22 cellular contexts compared by ENCODE assay signal in the genomic region with DNA sequence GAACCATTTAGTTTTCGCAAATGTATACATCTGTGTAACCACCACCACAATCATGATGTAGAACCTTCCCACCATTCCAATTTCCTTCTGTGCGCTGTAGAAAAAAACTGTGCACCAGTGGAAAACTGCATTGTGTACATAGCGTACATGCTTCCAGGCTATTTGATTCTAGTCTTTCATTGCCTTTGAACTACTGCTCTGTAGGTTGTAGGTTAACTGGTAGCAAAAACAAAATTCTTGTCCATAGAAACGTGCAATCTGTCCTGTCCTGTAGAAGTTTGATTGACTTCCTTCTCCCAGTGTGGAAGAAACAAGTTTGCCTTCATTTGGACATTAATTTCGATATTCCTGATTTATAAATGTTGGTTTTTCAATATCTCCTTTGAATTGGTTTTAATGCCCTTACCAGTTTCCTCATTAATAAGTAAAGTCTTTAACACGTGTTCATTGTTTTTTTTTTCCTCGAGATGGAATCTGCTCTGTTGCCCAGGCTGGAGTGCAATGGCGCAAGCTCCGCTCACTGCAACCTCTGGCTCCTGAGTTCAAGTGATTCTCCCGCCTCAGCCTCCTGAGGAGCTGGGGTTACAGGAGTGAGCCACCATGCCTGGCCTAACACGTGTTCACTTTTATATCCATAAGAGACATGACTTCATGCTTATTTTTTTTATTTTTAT. TPM values are rescaled to one million over a fixed set of nuclear protein-coding genes. Genes with fewer than 3 reads are reported as not detected.
DNase-seq lines count a peak whose midpoint lies in the region; ATAC-seq and FAIRE-seq lines count a peak whose summit lies in the region.
"Had no signal": no experiment of that assay in that cellular context is flagged by ENCODE, and none has a peak within 500 bp of the region (broad histone marks: within the 10 kb centered on the region; RNA-seq: fewer than 3 reads in every experiment).

No MANE protein-coding gene starts in this region.

- H3K9me3 Mint-ChIP-seq in activated CD8-positive, alpha-beta memory T cell treated with anti-CD3 and anti-CD28 coated beads, Interleukin-2, amount 10 ng/mL, durations not matched to agents 7 days and 5 days (ENCODE audit: low read depth): peaks cover 5% of the 10 kb centered on the region
- peaks cover 0 to 3% of the 10 kb centered on the region in 2 donors for H3K9me3 Mint-ChIP-seq in effector memory CD8-positive, alpha-beta T cell

- H2AK5ac ChIP-seq in trophoblast cell (ENCODE audit: low read length): no peak overlapping the region

- H3K27me3 Mint-ChIP-seq in activated CD8-positive, alpha-beta memory T cell treated with anti-CD3 and anti-CD28 coated beads, Interleukin-2, amount 10 ng/mL, durations not matched to agents 7 days and 5 days: peaks cover 28% of the 10 kb centered on the region
- peaks cover 24 to 29% of the 10 kb centered on the region in 2 donors for H3K27me3 Mint-ChIP-seq in effector memory CD8-positive, alpha-beta T cell

- H3K4me3 ChIP-seq in trophoblast cell (ENCODE audit: low read depth, low read length): no peak overlapping the region
- H3K4me3 ChIP-seq: A549, GM23338 had no signal

- FAIRE-seq in G401.6 (lab: Jason Lieb, UNC): peak; percentile 28
- FAIRE-seq: A549, D721Med, GM12892, GM18507, H54 had no signal

- H2AFZ ChIP-seq in trophoblast cell (ENCODE audit: insufficient read depth, low read length, poor library complexity): no peak overlapping the region
- H2AFZ ChIP-seq: GM23338 had no signal

- H2BK5ac ChIP-seq in trophoblast cell (ENCODE audit: low read depth, low read length, poor library complexity): no peak overlapping the region

- H3K4me1 ChIP-seq in trophoblast cell (ENCODE audit: control insufficient read depth in 1 of 2, insufficient read depth in 2 of 2, low read length in 2 of 2): peaks cover 6 to 10% of the 10 kb centered on the region in 2 experiments

- H2BK120ac ChIP-seq in trophoblast cell (ENCODE audit: insufficient read depth, low read length, poor library complexity): no peak overlapping the region

- no CpG with 5 or more reads among the region's 11 CpGs for WGBS in trophoblast cell (ENCODE audit: extremely low coverage, insufficient coverage, insufficient read length)

- peaks cover 10% of the 10 kb centered on the region for H3K36me3 Mint-ChIP-seq in activated CD8-positive, alpha-beta memory T cell treated with anti-CD3 and anti-CD28 coated beads, Interleukin-2, amount 10 ng/mL, durations not matched to agents 7 days and 5 days
- H3K36me3 Mint-ChIP-seq in effector memory CD8-positive, alpha-beta T cell (ENCODE audit: insufficient read depth): no peaks in the 10 kb centered on the region

- H4K91ac ChIP-seq in trophoblast cell (ENCODE audit: low read depth, low read length): no peak overlapping the region

- no peak overlapping the region for H4K12ac ChIP-seq in trophoblast cell (ENCODE audit: low read depth, low read length)

- no peak overlapping the region for H3K4me3 Mint-ChIP-seq in activated CD8-positive, alpha-beta memory T cell treated with anti-CD3 and anti-CD28 coated beads, Interleukin-2, amount 10 ng/mL, durations not matched to agents 7 days and 5 days
- no peak overlapping the region for H3K4me3 Mint-ChIP-seq in effector memory CD8-positive, alpha-beta T cell
- H3K4me3 Mint-ChIP-seq: CD4-positive, alpha-beta T cell; GM23338 had no signal

- H3K9me3 ChIP-seq in trophoblast cell (ENCODE audit: insufficient read depth, low read depth, low read length): peaks cover 9% of the 10 kb centered on the region
- H3K9me3 ChIP-seq: A549, Caco-2 had no signal

- no peak overlapping the region for H2BK12ac ChIP-seq in trophoblast cell (ENCODE audit: low read length)

- CTCF ChIA-PET in activated CD8-positive, alpha-beta memory T cell treated with anti-CD3 and anti-CD28 coated beads, Interleukin-2, amount 10 ng/mL, durations not matched to agents 7 days and 5 days (lab: Charles Lee): no interaction called here

- H3K4me1 Mint-ChIP-seq in activated CD8-positive, alpha-beta memory T cell treated with anti-CD3 and anti-CD28 coated beads, Interleukin-2, amount 10 ng/mL, durations not matched to agents 7 days and 5 days: peaks cover 6% of the 10 kb centered on the region
- peaks cover 5% of the 10 kb centered on the region in 2 donors for H3K4me1 Mint-ChIP-seq in effector memory CD8-positive, alpha-beta T cell (ENCODE audit: low read depth in 2 of 2)

- no peak overlapping the region for H3K4me2 ChIP-seq in trophoblast cell (ENCODE audit: low read length)
- H3K4me2 ChIP-seq: A549, GM23338 had no signal

- H3K79me1 ChIP-seq in trophoblast cell (ENCODE audit: low read length): no peaks in the 10 kb centered on the region

- no peak overlapping the region for H3K27ac ChIP-seq in trophoblast cell (ENCODE audit: low read depth, low read length)
- H3K27ac ChIP-seq: 22Rv1, A549, C4-2B had no signal

- H3K27me3 ChIP-seq in trophoblast cell (ENCODE audit: insufficient read depth, low read length): peaks cover 21% of the 10 kb centered on the region

- no peak overlapping the region for H3K18ac ChIP-seq in trophoblast cell (ENCODE audit: low read length)

- H3K79me2 ChIP-seq in trophoblast cell (ENCODE audit: control insufficient read depth, insufficient read depth, low read length, poor library complexity): no peaks in the 10 kb centered on the region

- ATAC-seq in activated CD8-positive, alpha-beta memory T cell treated with anti-CD3 and anti-CD28 coated beads, Interleukin-2, amount 10 ng/mL, durations not matched to agents 7 days and 5 days: no peak
- ATAC-seq in effector memory CD8-positive, alpha-beta T cell (replicated peaks): no peak
- ATAC-seq in HG03469 (IDR thresholded peaks at IDR 0.05; ENCODE audit: unreplicated experiment): no peak
- ATAC-seq: A549, GM23338 had no signal

- peak; percentile 11 for DNase-seq in activated CD8-positive, alpha-beta memory T cell treated with anti-CD3 and anti-CD28 coated beads for 24 hours
- no peak for DNase-seq in activated CD8-positive, alpha-beta memory T cell treated with anti-CD3 and anti-CD28 coated beads, Interleukin-2, amount 10 ng/mL, durations not matched to agents 7 days and 5 days
- peak; percentile 13 for DNase-seq in islet precursor cell
- DNase-seq in trophoblast cell: peak; percentile 63 to 88
- no peak for DNase-seq in effector memory CD8-positive, alpha-beta T cell
- DNase-seq in NCI-H128 (lab: John Stamatoyannopoulos, UW; ENCODE audit: unreplicated experiment): no peak
- DNase-seq: AML-193; Caco-2; CD4-positive, alpha-beta T cell; GDM1; HCEC 1CT had no signal

- H3K4ac ChIP-seq in trophoblast cell (ENCODE audit: low read depth, low read length): no peak overlapping the region

- no peak overlapping the region for H3K14ac ChIP-seq in trophoblast cell (ENCODE audit: low read length)

- no peak overlapping the region for H4K8ac ChIP-seq in trophoblast cell (ENCODE audit: low read depth, low read length)

- no peak overlapping the region for H3K23ac ChIP-seq in trophoblast cell (ENCODE audit: low read length)

- H3K9ac ChIP-seq in trophoblast cell (ENCODE audit: low read length): no peak overlapping the region

- H3K36me3 ChIP-seq in trophoblast cell (ENCODE audit: control insufficient read depth in 1 of 2, insufficient read depth in 2 of 2, low read length in 2 of 2): peaks cover 2 to 3% of the 10 kb centered on the region in 2 experiments

- H3K27ac Mint-ChIP-seq in activated CD8-positive, alpha-beta memory T cell treated with anti-CD3 and anti-CD28 coated beads, Interleukin-2, amount 10 ng/mL, durations not matched to agents 7 days and 5 days: no peak overlapping the region
- no peak overlapping the region for H3K27ac Mint-ChIP-seq in effector memory CD8-positive, alpha-beta T cell
- H3K27ac Mint-ChIP-seq: CD4-positive, alpha-beta T cell; GM23338 had no signal

RNA-seq across cellular contexts. Expression of gene ISM2, which starts 3.6 kb away (rescaled TPM):
- total RNA-seq in activated CD8-positive, alpha-beta memory T cell treated with anti-CD3 and anti-CD28 coated beads, Interleukin-2, amount 10 ng/mL, durations not matched to agents 7 days and 5 days: not detected
- 26.2 and 34.1 TPM in 2 replicates for polyA plus RNA-seq in trophoblast cell (2013)
- total RNA-seq: CD4-positive, alpha-beta T cell; HT-29 had no signal

RNA-seq across cellular contexts. Expression of gene AHSA1, which starts 44.4 kb away (rescaled TPM):
- total RNA-seq in activated CD8-positive, alpha-beta memory T cell treated with anti-CD3 and anti-CD28 coated beads, Interleukin-2, amount 10 ng/mL, durations not matched to agents 7 days and 5 days: 100 to 1,000 TPM; 219 to 266 TPM
- polyA plus RNA-seq in trophoblast cell (2013): 98.3 and 100 TPM in 2 replicates

RNA-seq across cellular contexts. Expression of gene VIPAS39, which starts 44.8 kb away (rescaled TPM):
- total RNA-seq in activated CD8-positive, alpha-beta memory T cell treated with anti-CD3 and anti-CD28 coated beads, Interleukin-2, amount 10 ng/mL, durations not matched to agents 7 days and 5 days: 10 to 100 TPM; 16.9 to 19.3 TPM
- polyA plus RNA-seq in trophoblast cell (2013): 18.6 and 19.9 TPM in 2 replicates

Comparison
In these comparisons a context has a peak if more than half of its experiments do, and no peak if none do; other contexts are left out.
1. DNase-seq: peak in activated CD8-positive, alpha-beta memory T cell treated with anti-CD3 and anti-CD28 coated beads for 24 hours (single experiment), islet precursor cell (single experiment) and trophoblast cell (2 of 2); none in activated CD8-positive, alpha-beta memory T cell treated with anti-CD3 and anti-CD28 coated beads, Interleukin-2, amount 10 ng/mL, durations not matched to agents 7 days and 5 days (single experiment), effector memory CD8-positive, alpha-beta T cell (0 of 3) and NCI-H128 (single experiment).